In the genomic region with DNA sequence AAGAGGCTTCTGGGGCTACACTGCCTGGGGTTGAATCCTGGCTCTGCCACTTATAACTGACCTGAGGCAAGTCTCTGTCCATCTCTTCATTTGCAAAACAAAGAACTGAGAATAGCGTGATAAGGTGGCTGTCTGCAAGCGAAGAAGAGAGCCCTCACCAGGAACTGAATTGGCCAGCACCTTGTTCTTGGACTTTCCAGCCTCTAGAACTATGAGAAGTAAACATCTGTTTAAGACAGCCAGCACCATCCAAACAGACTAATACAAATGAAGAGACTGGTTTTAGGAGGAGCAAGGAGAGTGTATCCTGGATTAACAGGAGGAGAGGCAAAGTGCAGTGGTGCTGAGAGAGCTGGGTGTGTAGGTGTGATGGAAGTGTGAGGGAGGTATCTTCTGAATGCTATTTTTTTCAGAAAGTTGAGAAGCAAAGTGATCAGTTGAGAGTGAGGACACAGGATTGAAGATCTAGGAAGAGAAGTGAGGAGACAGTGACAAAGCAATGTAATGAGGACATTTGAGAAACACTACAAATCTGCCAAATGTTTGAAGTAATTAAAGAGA, we compare ENCODE assay signal across 23 cellular contexts. TPM values are rescaled to one million over a fixed set of nuclear protein-coding genes. Genes with fewer than 3 reads are reported as not detected.
DNase-seq lines count a peak whose midpoint lies in the region; ATAC-seq and TF ChIP-seq lines count a peak whose summit lies in the region.
"Had no signal": no experiment of that assay in that cellular context is flagged by ENCODE, and none has a peak within 500 bp of the region (broad histone marks: within the 10 kb centered on the region; RNA-seq: fewer than 3 reads in every experiment).

No MANE protein-coding gene starts in this region.

- peaks cover 0 to 9% (median 0%) of the 10 kb centered on the region in 11 experiments; a peak in 4 of 22 replicates for H3K9me3 ChIP-seq in BLaER1 treated with 17β-estradiol and CSF1 and Interleukin-3, amounts not matched to agents 10 nM and 100 nM (replicated peaks in 1 of 11)
- H3K9me3 ChIP-seq in CD4-positive, CD25-positive, alpha-beta regulatory T cell (ENCODE audit: control insufficient read depth in 2 of 2, low read length in 2 of 2): no peaks in the 10 kb centered on the region
- no peaks in the 10 kb centered on the region for H3K9me3 ChIP-seq in T-helper 17 cell (ENCODE audit: control insufficient read depth, low read length, poor library complexity, severe bottlenecking)
- no peaks in the 10 kb centered on the region for H3K9me3 ChIP-seq in psoas muscle
- H3K9me3 ChIP-seq: sigmoid colon, upper lobe of right lung had no signal

- H4K20me1 ChIP-seq in BLaER1 treated with 17β-estradiol and CSF1 and Interleukin-3, amounts not matched to agents 10 nM and 100 nM: no peaks in the 10 kb centered on the region

- intact Hi-C loops in psoas muscle (cut with DNase I): no loop called here

- peak overlapping the region; percentile 67 to 93 (median 92) for H3K27ac Mint-ChIP-seq in CD4-positive, CD25-positive, alpha-beta regulatory T cell
- peak overlapping the region; percentile 99 for H3K27ac Mint-ChIP-seq in T-helper 17 cell
- peak overlapping the region; percentile 81 to 96 (median 89) for H3K27ac Mint-ChIP-seq in immature natural killer cell
- no peak overlapping the region for H3K27ac Mint-ChIP-seq in glutamatergic neuron (ENCODE audit: unreplicated experiment)
- H3K27ac Mint-ChIP-seq: GM23338, nephron progenitor cell had no signal

- peak overlapping the region in 10 of 11 experiments; percentile 21 to 99 (median 98); a peak in 20 of 22 replicates for H3K27ac ChIP-seq in BLaER1 treated with 17β-estradiol and CSF1 and Interleukin-3, amounts not matched to agents 10 nM and 100 nM
- no peak overlapping the region for H3K27ac ChIP-seq in CD4-positive, CD25-positive, alpha-beta regulatory T cell (ENCODE audit: insufficient read depth, low read length, poor library complexity, severe bottlenecking)
- H3K27ac ChIP-seq in psoas muscle: no peak overlapping the region
- H3K27ac ChIP-seq: cardiac muscle cell, sigmoid colon, upper lobe of right lung had no signal

- peak overlapping the region in 3 of 4 donors; percentile 22 to 64 (median 49) for H3K4me3 Mint-ChIP-seq in CD4-positive, CD25-positive, alpha-beta regulatory T cell
- H3K4me3 Mint-ChIP-seq in T-helper 17 cell: peak overlapping the region; percentile 0
- H3K4me3 Mint-ChIP-seq in immature natural killer cell: peak overlapping the region; percentile 19 to 61 (median 42)
- no peak overlapping the region for H3K4me3 Mint-ChIP-seq in glutamatergic neuron (ENCODE audit: unreplicated experiment)
- H3K4me3 Mint-ChIP-seq: activated CD4-positive, alpha-beta T cell treated with anti-CD3 and anti-CD28 coated beads, Interleukin-2, amount 10 ng/mL, durations not matched to agents 7 days and 5 days; GM23338; nephron progenitor cell had no signal

- in situ Hi-C loops in G401 (cut with HindIII; ENCODE audit: low sequenced_read_pairs): no loop called here

- ATAC-seq in CD4-positive, CD25-positive, alpha-beta regulatory T cell (ENCODE audit: low read depth in 2 of 2): no peak
- ATAC-seq in T-helper 17 cell (no peak), psoas muscle (no peak), HG03521 (IDR thresholded peaks at IDR 0.05; ENCODE audit: unreplicated experiment) (no peak)
- ATAC-seq: GM23338, K562, left ventricle myocardium superior, Panc1, upper lobe of right lung had no signal

- H3K4me3 ChIP-seq in BLaER1 treated with 17β-estradiol and CSF1 and Interleukin-3, amounts not matched to agents 10 nM and 100 nM: no peak overlapping the region
- no peak overlapping the region for H3K4me3 ChIP-seq in CD4-positive, CD25-positive, alpha-beta regulatory T cell (ENCODE audit: low read depth, low read length)
- no peak overlapping the region for H3K4me3 ChIP-seq in psoas muscle
- H3K4me3 ChIP-seq: cardiac muscle cell, GM23338, K562, sigmoid colon, upper lobe of right lung had no signal

- H3K4me1 Mint-ChIP-seq in CD4-positive, CD25-positive, alpha-beta regulatory T cell: peaks cover 38 to 80% (median 63%) of the 10 kb centered on the region in 4 donors
- H3K4me1 Mint-ChIP-seq in T-helper 17 cell: peaks cover 60% of the 10 kb centered on the region
- H3K4me1 Mint-ChIP-seq in immature natural killer cell: peaks cover 77 to 90% of the 10 kb centered on the region in 2 donors
- peaks cover 4% of the 10 kb centered on the region for H3K4me1 Mint-ChIP-seq in glutamatergic neuron (ENCODE audit: low read depth, unreplicated experiment)

- H3K9ac ChIP-seq in BLaER1 treated with 17β-estradiol and CSF1 and Interleukin-3, amounts not matched to agents 10 nM and 100 nM: peak overlapping the region in 3 of 11 experiments; percentile 7 to 93 (median 45); a peak in 5 of 22 replicates

- TF ChIP-seq CTCF in psoas muscle (IDR thresholded peaks at IDR 0.05) (no peak), glutamatergic neuron (IDR thresholded peaks at IDR 0.05; ENCODE audit: partially characterized antibody, unreplicated experiment) (no peak)

- DNase-seq in CD4-positive, CD25-positive, alpha-beta regulatory T cell: no peak
- DNase-seq in T-helper 17 cell (no peak), immature natural killer cell (no peak), G401 (ENCODE audit: low spot score) (no peak), psoas muscle (no peak), glutamatergic neuron (no peak)
- DNase-seq: activated CD4-positive, alpha-beta T cell treated with anti-CD3 and anti-CD28 coated beads, Interleukin-2, amount 10 ng/mL, durations not matched to agents 7 days and 5 days; islet precursor cell; left ventricle myocardium superior; midbrain; MM.1S; NCI-H146; NCI-H510A treated with DMSO at 0.1 percent for 48 hours; nephron progenitor cell; SHP77 treated with DMSO at 0.1 percent for 48 hours; sigmoid colon; upper lobe of right lung had no signal

- peak overlapping the region; percentile 14 to 94 (median 84); a peak in 21 of 22 replicates for H3K4me2 ChIP-seq in BLaER1 treated with 17β-estradiol and CSF1 and Interleukin-3, amounts not matched to agents 10 nM and 100 nM
- H3K4me2 ChIP-seq: GM23338 had no signal

- H3K27me3 Mint-ChIP-seq in CD4-positive, CD25-positive, alpha-beta regulatory T cell: no peaks in the 10 kb centered on the region
- no peaks in the 10 kb centered on the region for H3K27me3 Mint-ChIP-seq in T-helper 17 cell
- peaks cover 3 to 16% (median 11%) of the 10 kb centered on the region in 3 donors for H3K27me3 Mint-ChIP-seq in immature natural killer cell (ENCODE audit: low read depth in 3 of 3)
- peaks cover 2% of the 10 kb centered on the region for H3K27me3 Mint-ChIP-seq in glutamatergic neuron (ENCODE audit: unreplicated experiment)
- H3K27me3 Mint-ChIP-seq: activated CD4-positive, alpha-beta T cell treated with anti-CD3 and anti-CD28 coated beads, Interleukin-2, amount 10 ng/mL, durations not matched to agents 7 days and 5 days had no signal

- peaks cover 6% of the 10 kb centered on the region for H3K36me3 Mint-ChIP-seq in CD4-positive, CD25-positive, alpha-beta regulatory T cell
- H3K36me3 Mint-ChIP-seq in T-helper 17 cell (ENCODE audit: low read depth): peaks cover 2% of the 10 kb centered on the region
- peaks cover 0 to 12% (median 11%) of the 10 kb centered on the region in 3 donors for H3K36me3 Mint-ChIP-seq in immature natural killer cell
- H3K36me3 Mint-ChIP-seq in glutamatergic neuron (ENCODE audit: unreplicated experiment): peaks cover 17% of the 10 kb centered on the region

- WGBS in psoas muscle, 3 donors: 93 to 98% (median 96%) methylated on average over 2 of the region's 2 CpGs

- peaks cover 69 to 100% (median 95%) of the 10 kb centered on the region in 10 experiments for H3K4me1 ChIP-seq in BLaER1 treated with 17β-estradiol and CSF1 and Interleukin-3, amounts not matched to agents 10 nM and 100 nM
- peaks cover 62% of the 10 kb centered on the region for H3K4me1 ChIP-seq in CD4-positive, CD25-positive, alpha-beta regulatory T cell (ENCODE audit: control insufficient read depth, insufficient read depth, low read length, poor library complexity, severe bottlenecking)
- H3K4me1 ChIP-seq in psoas muscle: no peaks in the 10 kb centered on the region
- H3K4me1 ChIP-seq: sigmoid colon had no signal

- peaks cover 0 to 43% (median 20%) of the 10 kb centered on the region in 11 experiments; a peak in 13 of 22 replicates for H3K36me3 ChIP-seq in BLaER1 treated with 17β-estradiol and CSF1 and Interleukin-3, amounts not matched to agents 10 nM and 100 nM
- no peaks in the 10 kb centered on the region for H3K36me3 ChIP-seq in CD4-positive, CD25-positive, alpha-beta regulatory T cell (ENCODE audit: control insufficient read depth, insufficient read depth, low read length)
- H3K36me3 ChIP-seq in psoas muscle (ENCODE audit: insufficient read depth in 1 of 2, low read depth in 1 of 2): no peaks in the 10 kb centered on the region
- H3K36me3 ChIP-seq: cardiac muscle cell, sigmoid colon, upper lobe of right lung had no signal

- H3K9me3 Mint-ChIP-seq in CD4-positive, CD25-positive, alpha-beta regulatory T cell: no peaks in the 10 kb centered on the region
- peaks cover 0 to 1% (median 0%) of the 10 kb centered on the region in 6 donors for H3K9me3 Mint-ChIP-seq in immature natural killer cell
- H3K9me3 Mint-ChIP-seq in glutamatergic neuron (ENCODE audit: unreplicated experiment): peaks cover under 1% of the 10 kb centered on the region

- H3K27me3 ChIP-seq in BLaER1 treated with 17β-estradiol and CSF1 and Interleukin-3, amounts not matched to agents 10 nM and 100 nM: no peaks in the 10 kb centered on the region
- H3K27me3 ChIP-seq in CD4-positive, CD25-positive, alpha-beta regulatory T cell (ENCODE audit: control insufficient read depth, insufficient read depth, low read length): no peaks in the 10 kb centered on the region
- no peaks in the 10 kb centered on the region for H3K27me3 ChIP-seq in psoas muscle (ENCODE audit: insufficient read depth in 3 of 3, low read length in 2 of 3)
- H3K27me3 ChIP-seq: cardiac muscle cell, sigmoid colon, upper lobe of right lung had no signal

RNA-seq across cellular contexts. Expression of a gene that starts 59.3 kb away (rescaled TPM):
- 39.6 TPM for total RNA-seq in CD4-positive, CD25-positive, alpha-beta regulatory T cell
- 100 to 1,000 TPM in 2 of 4 donors, 10 to 100 TPM in 2; 69.2 to 124 (median 96.5) TPM for polyA plus RNA-seq in CD4-positive, CD25-positive, alpha-beta regulatory T cell
- 10 to 100 TPM; 21.7 to 22.1 TPM for total RNA-seq in T-helper 17 cell
- 100 to 1,000 TPM in 1 of 3 donors, 10 to 100 TPM in 2; 68.6 to 112 (median 69.9) TPM for polyA plus RNA-seq in immature natural killer cell
- 4.3 and 15.2 TPM in 2 replicates for total RNA-seq in G401 (2014; rRNA removed; shearing (Covaris generic))
- total RNA-seq in psoas muscle: 1 to 10 TPM; 4.7 to 8.9 (median 5.4) TPM
- polyA plus RNA-seq in psoas muscle: 10 to 100 TPM in 2 of 3 donors, 1 to 10 TPM in 1; 7.8 to 11.9 (median 11.8) TPM
- total RNA-seq in glutamatergic neuron (ENCODE audit: unreplicated experiment): 8.0 TPM

Comparison
In these comparisons a context has a peak if more than half of its experiments do, and no peak if none do; other contexts are left out.
1. H3K27ac ChIP-seq: peak in BLaER1 treated with 17β-estradiol and CSF1 and Interleukin-3, amounts not matched to agents 10 nM and 100 nM (10 of 11); none in CD4-positive, CD25-positive, alpha-beta regulatory T cell (single experiment) and psoas muscle (single experiment).